18 cellular contexts compared by ENCODE assay signal in the genomic region with DNA sequence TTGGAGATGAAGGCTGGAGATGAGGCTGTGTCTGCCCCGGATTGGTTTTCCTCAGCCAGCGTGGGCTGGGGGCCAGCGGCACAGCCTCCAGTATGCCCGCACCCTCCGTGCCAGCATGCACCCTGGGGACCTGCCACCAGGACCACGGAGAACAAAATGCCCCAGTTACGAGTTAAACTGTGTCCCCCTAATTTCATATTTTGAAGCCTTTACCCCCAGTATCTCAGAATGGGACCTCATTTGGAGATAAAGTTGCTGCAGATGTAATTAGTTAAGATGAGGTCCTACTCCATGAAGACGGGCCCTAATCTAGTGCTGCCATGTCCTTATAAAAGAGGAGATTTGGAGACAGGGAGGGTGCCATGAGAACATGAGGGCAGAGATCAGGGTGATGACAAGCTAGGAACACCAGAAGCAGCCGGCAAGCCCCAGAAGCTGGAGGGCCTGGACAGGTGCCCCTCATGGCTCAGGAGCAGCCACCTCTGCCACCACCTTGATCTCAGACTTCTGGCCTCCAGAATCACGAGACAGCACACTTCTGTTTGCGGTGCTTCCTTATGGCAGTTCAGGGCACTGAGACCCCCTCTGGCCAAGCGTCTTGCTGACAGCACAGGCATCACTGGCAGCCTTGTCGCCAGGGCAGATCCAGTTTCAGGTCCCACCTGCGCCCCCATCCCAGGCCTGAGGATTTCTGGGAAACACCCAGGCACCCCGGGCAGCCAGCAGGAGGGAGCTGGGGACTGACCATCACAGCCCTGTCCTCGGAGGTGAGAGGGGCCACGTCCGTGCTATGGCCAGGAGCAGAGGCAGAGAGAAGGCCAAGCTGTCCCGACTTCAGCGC. TPM values are rescaled to one million over a fixed set of nuclear protein-coding genes. Genes with fewer than 3 reads are reported as not detected.
DNase-seq lines count a peak whose midpoint lies in the region; ATAC-seq and TF ChIP-seq lines count a peak whose summit lies in the region.
"Had no signal": no experiment of that assay in that cellular context is flagged by ENCODE, and none has a peak within 500 bp of the region (broad histone marks: within the 10 kb centered on the region; RNA-seq: fewer than 3 reads in every experiment).

No MANE protein-coding gene starts in this region.

- TF ChIP-seq CTCF in mucosa of descending colon (IDR thresholded peaks at IDR 0.05) (no peak), sigmoid colon (IDR thresholded peaks at IDR 0.05) (no peak), HFFc6 (IDR thresholded peaks at IDR 0.05) (no peak)

- H3K4me3 ChIP-seq in mucosa of descending colon: no peak overlapping the region
- no peak overlapping the region for H3K4me3 ChIP-seq in sigmoid colon
- H3K4me3 ChIP-seq: HAP-1, PC-9 had no signal

- no peak for TF ChIP-seq EP300 in sigmoid colon (IDR thresholded peaks at IDR 0.05)

- H3K27ac ChIP-seq in sigmoid colon: no peak overlapping the region
- H3K27ac ChIP-seq: PC-9 had no signal

- no peak overlapping the region for H3K27ac Mint-ChIP-seq in HFFc6
- no peak overlapping the region for H3K27ac Mint-ChIP-seq in stimulated activated naive CD8-positive, alpha-beta T cell treated with anti-CD3 and anti-CD28 coated beads, Interleukin-15, amount 100 ng/mL, for 72 hours
- H3K27ac Mint-ChIP-seq: CD4-positive, alpha-beta memory T cell had no signal

- no peaks in the 10 kb centered on the region for H3K4me1 ChIP-seq in mucosa of descending colon (ENCODE audit: low read depth)
- H3K4me1 ChIP-seq in sigmoid colon: no peaks in the 10 kb centered on the region
- H3K4me1 ChIP-seq: HAP-1 had no signal

- H3K27me3 ChIP-seq in sigmoid colon: peaks cover 0 to 9% (median 0%) of the 10 kb centered on the region in 3 donors

- H3K9me3 ChIP-seq in mucosa of descending colon (no peaks in the 10 kb centered on the region), sigmoid colon (no peaks in the 10 kb centered on the region)
- H3K9me3 ChIP-seq: HAP-1 had no signal

- H3K36me3 ChIP-seq in mucosa of descending colon (ENCODE audit: low read depth) (no peaks in the 10 kb centered on the region), sigmoid colon (no peaks in the 10 kb centered on the region)

- no peaks in the 10 kb centered on the region for H3K36me3 Mint-ChIP-seq in HFFc6 (ENCODE audit: low read depth)
- H3K36me3 Mint-ChIP-seq: CD4-positive, alpha-beta memory T cell had no signal

- no peaks in the 10 kb centered on the region for H3K4me1 Mint-ChIP-seq in HFFc6 (ENCODE audit: low read depth)
- peaks cover 5% of the 10 kb centered on the region for H3K4me1 Mint-ChIP-seq in stimulated activated naive CD8-positive, alpha-beta T cell treated with anti-CD3 and anti-CD28 coated beads, Interleukin-15, amount 100 ng/mL, for 72 hours
- H3K4me1 Mint-ChIP-seq: CD4-positive, alpha-beta memory T cell had no signal

- intact Hi-C loops in left cardiac atrium (cut with DNase I): no loop called here
- intact Hi-C loops in mucosa of descending colon (cut with DNase I, micrococcal nuclease): no loop called here
- intact Hi-C loops in sigmoid colon (cut with DNase I): no loop called here

- H3K4me3 Mint-ChIP-seq in HFFc6: no peak overlapping the region
- no peak overlapping the region for H3K4me3 Mint-ChIP-seq in stimulated activated naive CD8-positive, alpha-beta T cell treated with anti-CD3 and anti-CD28 coated beads, Interleukin-15, amount 100 ng/mL, for 72 hours
- H3K4me3 Mint-ChIP-seq: CD4-positive, alpha-beta memory T cell had no signal

- no peaks in the 10 kb centered on the region for H3K9me3 Mint-ChIP-seq in HFFc6
- H3K9me3 Mint-ChIP-seq in stimulated activated naive CD8-positive, alpha-beta T cell treated with anti-CD3 and anti-CD28 coated beads, Interleukin-15, amount 100 ng/mL, for 72 hours: no peaks in the 10 kb centered on the region
- H3K9me3 Mint-ChIP-seq: CD4-positive, alpha-beta memory T cell had no signal

- H3K27me3 Mint-ChIP-seq in HFFc6 (ENCODE audit: insufficient read depth): peaks cover 28% of the 10 kb centered on the region
- peaks cover 13% of the 10 kb centered on the region for H3K27me3 Mint-ChIP-seq in stimulated activated naive CD8-positive, alpha-beta T cell treated with anti-CD3 and anti-CD28 coated beads, Interleukin-15, amount 100 ng/mL, for 72 hours

- TF ChIP-seq POLR2A in sigmoid colon (IDR thresholded peaks at IDR 0.05): no peak

- WGBS in sigmoid colon, 2 donors: 84 to 92% methylated on average over 20 of the region's 20 CpGs

- ATAC-seq in left cardiac atrium (no peak), mucosa of descending colon (no peak)
- no peak for ATAC-seq in stimulated activated naive CD8-positive, alpha-beta T cell treated with anti-CD3 and anti-CD28 coated beads, Interleukin-15, amount 100 ng/mL, for 72 hours

- peak; percentile 7 for DNase-seq in activated naive CD4-positive, alpha-beta T cell treated with anti-CD3 and anti-CD28 coated beads, Interleukin-2, amount 50 U/mL, for 16 hours
- no peak for DNase-seq in activated naive CD4-positive, alpha-beta T cell (lab: John Stamatoyannopoulos, UW)
- DNase-seq in left cardiac atrium (peak; percentile 10), mucosa of descending colon (peak in 2 of 3 donors; percentile 7 to 30), sigmoid colon (peak; percentile 56), HFFc6 (no peak), NCI-H1436 treated with DMSO at 0.1 percent for 48 hours (lab: John Stamatoyannopoulos, UW) (no peak)
- no peak for DNase-seq in stimulated activated naive CD8-positive, alpha-beta T cell treated with anti-CD3 and anti-CD28 coated beads, Interleukin-15, amount 100 ng/mL, for 72 hours
- DNase-seq: AML-193; CD4-positive, alpha-beta memory T cell; DMS79; Karpas-422; MM.1S; NCI-H1105; NCI-H187; NCI-H774; PC-9 had no signal

RNA-seq across cellular contexts. Expression of a gene that starts 29.4 kb away (rescaled TPM):
- total RNA-seq in left cardiac atrium (10 to 100 TPM; 27.4 to 51.5 TPM), mucosa of descending colon (10 to 100 TPM in 1 of 3 donors, 1 to 10 TPM in 2; 1.5 to 17.2 (median 1.9) TPM), sigmoid colon (1 to 10 TPM; 1.3 to 9.7 (median 7.6) TPM)
- 1 to 10 TPM in 1 of 3 donors, under 1 TPM in 2; under 0.01 to 4.4 (median under 0.01) TPM for polyA plus RNA-seq in sigmoid colon
- total RNA-seq in HFFc6 (2021; fragmentation: NEBNext Ultra II Directional; extraction: Animal tissue kit (Norgen Biotek cat#: 25700)): not detected
- total RNA-seq: CD4-positive, alpha-beta memory T cell; PC-9 had no signal
- polyA plus RNA-seq: CD4-positive, alpha-beta memory T cell had no signal

Comparison
In these comparisons a context has a peak if more than half of its experiments do, and no peak if none do; other contexts are left out.
1. DNase-seq: peak in activated naive CD4-positive, alpha-beta T cell treated with anti-CD3 and anti-CD28 coated beads, Interleukin-2, amount 50 U/mL, for 16 hours (single experiment), left cardiac atrium (single experiment), mucosa of descending colon (2 of 3) and sigmoid colon (single experiment); none in activated naive CD4-positive, alpha-beta T cell (0 of 4), HFFc6 (single experiment), NCI-H1436 treated with DMSO at 0.1 percent for 48 hours (single experiment) and stimulated activated naive CD8-positive, alpha-beta T cell treated with anti-CD3 and anti-CD28 coated beads, Interleukin-15, amount 100 ng/mL, for 72 hours (0 of 2).